8 cellular contexts compared by ENCODE assay signal in genomic region chr1:108745980-108746381, GRCh38. TPM values are rescaled to one million over a fixed set of nuclear protein-coding genes. Genes with fewer than 3 reads are reported as not detected.
A peak's percentile ranks its signal among the peaks of the same experiment; 100 is the strongest.
DNase-seq lines count a peak whose midpoint lies in the region; ATAC-seq and TF ChIP-seq lines count a peak whose summit lies in the region.

No MANE protein-coding gene starts in this region.

- H3K27me3 ChIP-seq in esophagus muscularis mucosa, result no peaks in the 10 kb centered on the region
- H3K27me3 ChIP-seq in rectal smooth muscle tissue (ENCODE audit: control insufficient read depth, insufficient read depth, low read length), result no peaks in the 10 kb centered on the region

- ATAC-seq in GM21515 (IDR thresholded peaks at IDR 0.05; ENCODE audit: unreplicated experiment) (peak; percentile 3), GM21526 (IDR thresholded peaks at IDR 0.05; ENCODE audit: low FRiP score, unreplicated experiment) (no peak), HG02798 (IDR thresholded peaks at IDR 0.05; ENCODE audit: poor library complexity, unreplicated experiment) (no peak)
- ATAC-seq in activated CD4-positive, CD25-positive, alpha-beta regulatory T cell treated with anti-CD3 and anti-CD28 coated beads, Interleukin-2, amount 50 U/mL, for 24 hours, result no peak

- TF ChIP-seq EP300 in esophagus muscularis mucosa (IDR thresholded peaks at IDR 0.05), result no peak

- peak overlapping the region; percentile 81 for H3K4me3 ChIP-seq in SK-N-MC
- H3K4me3 ChIP-seq in esophagus muscularis mucosa, result peak overlapping the region; percentile 84 to 94 (median 89)
- peak overlapping the region; percentile 32 for H3K4me3 ChIP-seq in rectal smooth muscle tissue (ENCODE audit: low read length)

- TF ChIP-seq CTCF in esophagus muscularis mucosa (IDR thresholded peaks at IDR 0.05), result no peak

- peak overlapping the region; percentile 7 for H3K9ac ChIP-seq in SK-N-MC (ENCODE audit: insufficient read length)
- no peak overlapping the region for H3K9ac ChIP-seq in rectal smooth muscle tissue (ENCODE audit: low read length)

- TF ChIP-seq POLR2A in esophagus muscularis mucosa (IDR thresholded peaks at IDR 0.05; ENCODE audit: low read depth), result no peak

- no peaks in the 10 kb centered on the region for H3K9me3 ChIP-seq in SK-N-MC (ENCODE audit: low read depth, low read length)
- H3K9me3 ChIP-seq in esophagus muscularis mucosa, result no peaks in the 10 kb centered on the region

- H3K36me3 ChIP-seq in SK-N-MC (ENCODE audit: insufficient read depth, low read length), result no peaks in the 10 kb centered on the region
- peaks cover 0 to 3% (median 0%) of the 10 kb centered on the region in 4 donors for H3K36me3 ChIP-seq in esophagus muscularis mucosa
- no peaks in the 10 kb centered on the region for H3K36me3 ChIP-seq in rectal smooth muscle tissue (ENCODE audit: control insufficient read depth, insufficient read depth, low read length)

- intact Hi-C loops in esophagus muscularis mucosa (cut with DNase I), result loop anchor here (2.0 to 5.0 kb wide), 3 partner anchors 53 to 151 kb away; partner anchors contain the start of genes GPSM2 and PRPF38B

- DNase-seq in SK-N-MC (ENCODE audit: low read depth, low spot score) (no peak), esophagus muscularis mucosa (ENCODE audit: extremely low spot score) (no peak), NCI-H1048 (lab: John Stamatoyannopoulos, UW) (no peak)

- H3K4me1 ChIP-seq in esophagus muscularis mucosa (peaks cover 10 to 36% (median 26%) of the 10 kb centered on the region in 4 donors), rectal smooth muscle tissue (ENCODE audit: control insufficient read depth, insufficient read depth, low read length) (peaks cover 3% of the 10 kb centered on the region)

- H3K27ac ChIP-seq in SK-N-MC, result no peak overlapping the region
- peak overlapping the region; percentile 97 to 99 (median 98) for H3K27ac ChIP-seq in esophagus muscularis mucosa (replicated peaks in 1 of 4)
- peak overlapping the region; percentile 38 for H3K27ac ChIP-seq in rectal smooth muscle tissue (ENCODE audit: low read depth, low read length)

- WGBS in esophagus muscularis mucosa, result 48% methylated on average over 3 of the region's 3 CpGs

RNA-seq across cellular contexts. Expression of gene STXBP3, which starts 0.5 kb away (rescaled TPM):
- 10 to 100 TPM; 54.8 to 67.7 (median 63.8) TPM for total RNA-seq in esophagus muscularis mucosa

RNA-seq across cellular contexts. Expression of gene FNDC7, which starts 33.3 kb away (rescaled TPM):
- not detected for total RNA-seq in esophagus muscularis mucosa

RNA-seq across cellular contexts. Expression of gene PRPF38B, which starts 53.9 kb away (rescaled TPM):
- total RNA-seq in esophagus muscularis mucosa, result 10 to 100 TPM; 15.9 to 32.4 (median 16.9) TPM

Comparison
In these comparisons a context has a peak if more than half of its experiments do, and no peak if none do; other contexts are left out.
1. H3K4me3 ChIP-seq: peak in every context shown above with its lines; median percentile 89 in esophagus muscularis mucosa; 81 in SK-N-MC; 32 in rectal smooth muscle tissue.